In the genomic region with DNA sequence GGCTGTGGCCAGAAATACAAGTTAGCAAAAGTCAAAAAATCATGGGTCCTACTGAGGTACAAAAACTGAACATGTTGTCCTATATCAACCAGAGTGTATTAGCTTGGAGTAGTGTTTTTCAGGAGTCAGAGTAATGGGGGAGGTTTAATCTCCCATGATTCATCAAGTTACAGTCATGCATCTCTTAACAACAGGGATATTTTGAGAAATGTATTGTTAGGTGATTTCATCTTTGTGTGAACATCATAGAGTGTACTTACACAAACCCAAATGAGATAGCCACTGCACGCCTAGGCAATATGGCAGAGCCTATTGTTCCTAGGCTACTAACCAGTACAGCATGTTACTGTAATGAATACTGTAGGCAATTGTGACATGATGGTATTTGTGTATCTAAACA, we compare ENCODE assay signal across 1 cellular context.
A peak's percentile ranks its signal among the peaks of the same experiment; 100 is the strongest.
TF ChIP-seq lines count a peak whose summit lies in the region.

No MANE protein-coding gene starts in this region.

TF ChIP-seq in endothelial cell of umbilical vein, 7 proteins besides CTCF, POLR2A, EP300 and RAD21:
- peak; percentile 43 for TF ChIP-seq FOS (IDR thresholded peaks at IDR 0.05; ENCODE audit: borderline replicate concordance, insufficient read depth, low read length)
- peak; percentile 28 for TF ChIP-seq JUN (IDR thresholded peaks at IDR 0.05; ENCODE audit: borderline replicate concordance, insufficient read depth, insufficient read length, low read depth)
- TF ChIP-seq, protein P1, sequence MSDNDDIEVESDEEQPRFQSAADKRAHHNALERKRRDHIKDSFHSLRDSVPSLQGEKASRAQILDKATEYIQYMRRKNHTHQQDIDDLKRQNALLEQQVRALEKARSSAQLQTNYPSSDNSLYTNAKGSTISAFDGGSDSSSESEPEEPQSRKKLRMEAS (IDR thresholded peaks at IDR 0.05; ENCODE audit: insufficient read depth, insufficient read length) = no peak
- TF ChIP-seq EZH2 (IDR thresholded peaks at IDR 0.05; ENCODE audit: borderline replicate concordance, low read depth, low read length, severe bottlenecking) = no peak
- TF ChIP-seq POLR2AphosphoS5 (IDR thresholded peaks at IDR 0.05; ENCODE audit: insufficient read depth, low read depth, low read length) = no peak
